ENCODE assay signal across 8 cellular contexts in genomic region chr1:121458291-121459048, GRCh38.
A peak's percentile ranks its signal among the peaks of the same experiment; 100 is the strongest.
DNase-seq lines count a peak whose midpoint lies in the region; ATAC-seq lines count a peak whose summit lies in the region.

No MANE protein-coding gene starts in this region.

- intact Hi-C loops in Right ventricle myocardium superior (cut with DNase I), result no loop called here
- intact Hi-C loops in Right ventricle myocardium inferior (cut with DNase I), result no loop called here

- no peaks in the 10 kb centered on the region for H3K9me3 ChIP-seq in SJCRH30 (replicated peaks)

- H3K4me3 Mint-ChIP-seq in T-cell, result peak overlapping the region; percentile 62 to 68 (median 66)

- no peaks in the 10 kb centered on the region for H3K36me3 Mint-ChIP-seq in T-cell

- H3K4me1 Mint-ChIP-seq in T-cell, result peaks cover 7 to 11% (median 10%) of the 10 kb centered on the region in 3 donors

- ATAC-seq in Right ventricle myocardium superior (ENCODE audit: poor library complexity), result peak; percentile 45
- ATAC-seq in Right ventricle myocardium inferior, result no peak
- ATAC-seq in HG03097 (IDR thresholded peaks at IDR 0.05; ENCODE audit: low FRiP score, unreplicated experiment), result peak; percentile 98
- peak; percentile 52 to 88 (median 60) for ATAC-seq in T-cell (replicated peaks in 1 of 4)

- POLR2A ChIA-PET in T-cell (lab: Charles Lee), result no interaction called here

- peak overlapping the region; percentile 83 to 91 for H3K27ac Mint-ChIP-seq in T-cell

- no peaks in the 10 kb centered on the region for H3K27me3 Mint-ChIP-seq in T-cell

- CTCF ChIA-PET in T-cell (lab: Charles Lee), result interaction anchor here in 1 of 2 donors (0.6 to 1.3 kb wide), 5 partner anchors 12 to 62 kb away, joined by 3 to 6 read pairs (median 4); no protein-coding TSS in a partner anchor

- H3K27me3 ChIP-seq in SJCRH30, result 0 out of 2 replicates have a peak, but pooled peaks cover 7% of the 10 kb centered on the region

- H3K4me3 ChIP-seq in SJCRH30, result no peak overlapping the region

- DNase-seq in Right ventricle myocardium superior (no peak), Right ventricle myocardium inferior (ENCODE audit: missing footprints) (no peak), T-cell (no peak), AG08396 (ENCODE audit: low spot score) (no peak), SJCRH30 (no peak), amygdala (lab: John Stamatoyannopoulos, UW) (no peak)
- no peak for DNase-seq in stimulated activated CD4-positive, alpha-beta T cell treated with anti-CD3 and anti-CD28 coated beads, Interleukin-4, amount 100 ng/mL, for 4 hours

- peaks cover 0 to 4% (median 0%) of the 10 kb centered on the region in 3 donors for H3K9me3 Mint-ChIP-seq in T-cell

- H3K36me3 ChIP-seq in SJCRH30, result no peaks in the 10 kb centered on the region

- H3K4me1 ChIP-seq in SJCRH30, result no peaks in the 10 kb centered on the region

- H3K27ac ChIP-seq in SJCRH30, result no peak overlapping the region
